1 cellular context compared by ENCODE assay signal in the genomic region with DNA sequence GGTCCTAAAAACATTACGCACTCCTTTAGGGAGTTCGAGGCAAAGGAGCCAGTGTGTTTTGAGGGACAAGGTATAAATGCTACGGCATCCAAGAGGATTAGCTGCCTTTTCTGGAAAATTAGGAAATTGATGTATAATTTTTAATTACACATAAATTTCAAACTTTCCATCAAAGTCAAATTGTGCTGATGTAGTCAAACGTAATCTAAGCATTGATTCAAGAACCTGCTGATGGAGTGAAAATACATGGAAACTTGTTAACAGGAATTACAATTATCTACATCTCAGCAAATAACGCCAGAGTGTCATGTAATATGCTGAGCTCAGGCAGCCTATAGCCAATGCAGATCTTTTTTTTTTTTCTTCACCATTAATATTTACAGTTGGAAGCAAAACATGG.
TF ChIP-seq lines count a peak whose summit lies in the region.

No MANE protein-coding gene starts in this region.

TF ChIP-seq in GM23338, 12 proteins besides CTCF, POLR2A, EP300 and RAD21 (continued from another document):
- TF ChIP-seq, protein P1, sequence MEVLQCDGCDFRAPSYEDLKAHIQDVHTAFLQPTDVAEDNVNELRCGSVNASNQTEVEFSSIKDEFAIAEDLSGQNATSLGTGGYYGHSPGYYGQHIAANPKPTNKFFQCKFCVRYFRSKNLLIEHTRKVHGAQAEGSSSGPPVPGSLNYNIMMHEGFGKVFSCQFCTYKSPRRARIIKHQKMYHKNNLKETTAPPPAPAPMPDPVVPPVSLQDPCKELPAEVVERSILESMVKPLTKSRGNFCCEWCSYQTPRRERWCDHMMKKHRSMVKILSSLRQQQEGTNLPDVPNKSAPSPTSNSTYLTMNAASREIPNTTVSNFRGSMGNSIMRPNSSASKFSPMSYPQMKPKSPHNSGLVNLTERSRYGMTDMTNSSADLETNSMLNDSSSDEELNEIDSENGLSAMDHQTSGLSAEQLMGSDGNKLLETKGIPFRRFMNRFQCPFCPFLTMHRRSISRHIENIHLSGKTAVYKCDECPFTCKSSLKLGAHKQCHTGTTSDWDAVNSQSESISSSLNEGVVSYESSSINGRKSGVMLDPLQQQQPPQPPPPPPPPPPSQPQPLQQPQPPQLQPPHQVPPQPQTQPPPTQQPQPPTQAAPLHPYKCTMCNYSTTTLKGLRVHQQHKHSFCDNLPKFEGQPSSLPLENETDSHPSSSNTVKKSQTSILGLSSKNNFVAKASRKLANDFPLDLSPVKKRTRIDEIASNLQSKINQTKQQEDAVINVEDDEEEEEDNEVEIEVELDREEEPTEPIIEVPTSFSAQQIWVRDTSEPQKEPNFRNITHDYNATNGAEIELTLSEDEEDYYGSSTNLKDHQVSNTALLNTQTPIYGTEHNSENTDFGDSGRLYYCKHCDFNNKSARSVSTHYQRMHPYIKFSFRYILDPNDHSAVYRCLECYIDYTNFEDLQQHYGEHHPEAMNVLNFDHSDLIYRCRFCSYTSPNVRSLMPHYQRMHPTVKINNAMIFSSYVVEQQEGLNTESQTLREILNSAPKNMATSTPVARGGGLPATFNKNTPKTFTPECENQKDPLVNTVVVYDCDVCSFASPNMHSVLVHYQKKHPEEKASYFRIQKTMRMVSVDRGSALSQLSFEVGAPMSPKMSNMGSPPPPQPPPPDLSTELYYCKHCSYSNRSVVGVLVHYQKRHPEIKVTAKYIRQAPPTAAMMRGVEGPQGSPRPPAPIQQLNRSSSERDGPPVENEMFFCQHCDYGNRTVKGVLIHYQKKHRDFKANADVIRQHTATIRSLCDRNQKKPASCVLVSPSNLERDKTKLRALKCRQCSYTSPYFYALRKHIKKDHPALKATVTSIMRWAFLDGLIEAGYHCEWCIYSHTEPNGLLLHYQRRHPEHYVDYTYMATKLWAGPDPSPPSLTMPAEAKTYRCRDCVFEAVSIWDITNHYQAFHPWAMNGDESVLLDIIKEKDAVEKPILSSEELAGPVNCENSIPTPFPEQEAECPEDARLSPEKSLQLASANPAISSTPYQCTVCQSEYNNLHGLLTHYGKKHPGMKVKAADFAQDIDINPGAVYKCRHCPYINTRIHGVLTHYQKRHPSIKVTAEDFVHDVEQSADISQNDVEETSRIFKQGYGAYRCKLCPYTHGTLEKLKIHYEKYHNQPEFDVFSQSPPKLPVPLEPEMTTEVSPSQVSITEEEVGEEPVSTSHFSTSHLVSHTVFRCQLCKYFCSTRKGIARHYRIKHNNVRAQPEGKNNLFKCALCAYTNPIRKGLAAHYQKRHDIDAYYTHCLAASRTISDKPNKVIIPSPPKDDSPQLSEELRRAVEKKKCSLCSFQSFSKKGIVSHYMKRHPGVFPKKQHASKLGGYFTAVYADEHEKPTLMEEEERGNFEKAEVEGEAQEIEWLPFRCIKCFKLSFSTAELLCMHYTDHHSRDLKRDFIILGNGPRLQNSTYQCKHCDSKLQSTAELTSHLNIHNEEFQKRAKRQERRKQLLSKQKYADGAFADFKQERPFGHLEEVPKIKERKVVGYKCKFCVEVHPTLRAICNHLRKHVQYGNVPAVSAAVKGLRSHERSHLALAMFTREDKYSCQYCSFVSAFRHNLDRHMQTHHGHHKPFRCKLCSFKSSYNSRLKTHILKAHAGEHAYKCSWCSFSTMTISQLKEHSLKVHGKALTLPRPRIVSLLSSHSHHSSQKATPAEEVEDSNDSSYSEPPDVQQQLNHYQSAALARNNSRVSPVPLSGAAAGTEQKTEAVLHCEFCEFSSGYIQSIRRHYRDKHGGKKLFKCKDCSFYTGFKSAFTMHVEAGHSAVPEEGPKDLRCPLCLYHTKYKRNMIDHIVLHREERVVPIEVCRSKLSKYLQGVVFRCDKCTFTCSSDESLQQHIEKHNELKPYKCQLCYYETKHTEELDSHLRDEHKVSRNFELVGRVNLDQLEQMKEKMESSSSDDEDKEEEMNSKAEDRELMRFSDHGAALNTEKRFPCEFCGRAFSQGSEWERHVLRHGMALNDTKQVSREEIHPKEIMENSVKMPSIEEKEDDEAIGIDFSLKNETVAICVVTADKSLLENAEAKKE (CRISPR knock-in tag; IDR thresholded peaks at IDR 0.05): no peak
- no peak for TF ChIP-seq POLR2AphosphoS5 (IDR thresholded peaks at IDR 0.05; ENCODE audit: low read depth)
- no peak for TF ChIP-seq EZH2phosphoT487 (IDR thresholded peaks at IDR 0.05; ENCODE audit: unreplicated experiment)
- TF ChIP-seq JUNB (IDR thresholded peaks at IDR 0.05; ENCODE audit: unreplicated experiment): no peak
TF ChIP-seq in GM23338: peak in this region for 0.
